ENCODE assay signal across 31 cellular contexts in the genomic region with DNA sequence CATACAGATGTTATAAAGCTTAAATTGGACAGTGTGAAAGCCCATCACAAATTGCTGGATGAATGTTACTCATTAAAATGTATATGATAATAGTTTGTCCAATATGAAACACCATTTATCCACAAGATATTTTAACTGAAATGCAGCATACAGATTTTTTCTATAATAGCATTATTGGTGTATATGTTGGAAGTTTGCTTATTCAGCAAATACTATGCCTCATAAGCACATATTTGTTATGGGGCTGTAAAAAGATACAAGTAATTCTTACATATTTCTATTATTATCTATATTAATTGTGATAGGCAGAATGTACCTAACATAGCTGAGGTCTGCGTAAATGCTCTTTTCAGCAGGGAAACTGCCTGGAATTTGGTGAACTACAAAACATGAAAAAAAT.
"Had no signal": no experiment of that assay in that cellular context is flagged by ENCODE, and none has a peak within 500 bp of the region (broad histone marks: within the 10 kb centered on the region; RNA-seq: fewer than 3 reads in every experiment).

No MANE protein-coding gene starts in this region.

- H3K4me3 ChIP-seq: neural progenitor cell, ovary, psoas muscle, skin epidermis, smooth muscle cell, spleen, stomach, thoracic aorta, thyroid gland, tibial nerve, upper lobe of left lung, vagina had no signal

- ATAC-seq: naive thymus-derived CD4-positive, alpha-beta T cell; natural killer cell; psoas muscle; right cardiac atrium; sciatic nerve; stimulated activated naive B cell treated with anti-CD40 and anti-IgM and Interleukin-4, amounts not matched to agents 10 μg/mL and 1 μg/mL and 100 μg/mL, for 72 hours had no signal

- DNase-seq: naive thymus-derived CD4-positive, alpha-beta T cell; natural killer cell; occipital lobe; ovary; posterior cingulate gyrus; psoas muscle; right cardiac atrium; spleen; stimulated activated CD4-positive, alpha-beta T cell treated with anti-CD3 and anti-CD28 coated beads, Interleukin-12 subunit alpha, Interleukin-12 subunit beta, amount 100 ng/mL, for 4 hours; stimulated activated CD4-positive, alpha-beta T cell treated with anti-CD3 and anti-CD28 coated beads, Interleukin-1b, Interleukin-23, amount 100 ng/mL, for 48 hours; stimulated activated CD4-positive, alpha-beta T cell treated with anti-CD3 and anti-CD28 coated beads, Interleukin-4, amount 100 ng/mL, for 1 hour; stimulated activated CD4-positive, alpha-beta T cell treated with anti-CD3 and anti-CD28 coated beads, Interleukin-4, amount 100 ng/mL, for 4 hours; stimulated activated CD8-positive, alpha-beta memory T cell treated with anti-CD3 and anti-CD28 coated beads, Interleukin-4, amount 100 ng/mL, for 48 hours; stimulated activated naive B cell treated with anti-CD40 and anti-IgM and Interleukin-4, amounts not matched to agents 10 μg/mL and 1 μg/mL and 100 μg/mL, for 72 hours; stimulated activated naive CD4-positive, alpha-beta T cell treated with Interleukin-2 at 50 U/mL for 16 hours; stomach; thyroid gland; trophoblast cell; upper lobe of left lung had no signal

- H3K9me3 Mint-ChIP-seq: nephron; neural progenitor cell; stimulated activated naive CD8-positive, alpha-beta T cell treated with anti-CD3 and anti-CD28 coated beads, Interleukin-15, Interleukin-2, amounts not matched to agents 100 ng/mL and 50 ng/mL, for 24 hours had no signal

- H2AFZ ChIP-seq: parathyroid adenoma had no signal

- H3K27me3 ChIP-seq: neural progenitor cell, ovary, spleen, stomach, thyroid gland, tibial nerve, upper lobe of left lung, vagina had no signal

- H3K4me1 ChIP-seq: neural progenitor cell, parathyroid adenoma, psoas muscle, spleen, stomach, thyroid gland, tibial nerve, upper lobe of left lung, vagina had no signal

- H3K36me3 Mint-ChIP-seq: naive thymus-derived CD4-positive, alpha-beta T cell; natural killer cell; neural progenitor cell; stimulated activated naive B cell treated with anti-CD40 and anti-IgM and Interleukin-4, amounts not matched to agents 10 μg/mL and 1 μg/mL and 100 μg/mL, for 72 hours had no signal

- H3K4me3 Mint-ChIP-seq: naive thymus-derived CD4-positive, alpha-beta T cell; natural killer cell; nephron; neural progenitor cell; stimulated activated naive B cell treated with anti-CD40 and anti-IgM and Interleukin-4, amounts not matched to agents 10 μg/mL and 1 μg/mL and 100 μg/mL, for 72 hours; stimulated activated naive CD8-positive, alpha-beta T cell treated with anti-CD3 and anti-CD28 coated beads, Interleukin-15, Interleukin-2, amounts not matched to agents 100 ng/mL and 50 ng/mL, for 24 hours had no signal

- H3K4me1 Mint-ChIP-seq: naive thymus-derived CD4-positive, alpha-beta T cell; natural killer cell; nephron; neural progenitor cell; stimulated activated naive B cell treated with anti-CD40 and anti-IgM and Interleukin-4, amounts not matched to agents 10 μg/mL and 1 μg/mL and 100 μg/mL, for 72 hours had no signal

- FAIRE-seq: urothelium cell line had no signal

- H3K27ac ChIP-seq: neural progenitor cell, ovary, parathyroid adenoma, psoas muscle, skin epidermis, spleen, stomach, thoracic aorta, thyroid gland, tibial nerve, upper lobe of left lung, vagina had no signal

- H3K79me2 ChIP-seq: parathyroid adenoma had no signal

- H3K27me3 Mint-ChIP-seq: naive thymus-derived CD4-positive, alpha-beta T cell; progenitor cell of endocrine pancreas; stimulated activated naive B cell treated with anti-CD40 and anti-IgM and Interleukin-4, amounts not matched to agents 10 μg/mL and 1 μg/mL and 100 μg/mL, for 72 hours had no signal

- H3K36me3 ChIP-seq: neural progenitor cell, ovary, spleen, stomach, thoracic aorta, thyroid gland, tibial nerve, upper lobe of left lung, vagina had no signal

- H3K9me3 ChIP-seq: ovary, psoas muscle, thoracic aorta, thyroid gland, vagina had no signal

- H3K9ac ChIP-seq: neural progenitor cell, parathyroid adenoma had no signal

- H3K4me2 ChIP-seq: neural progenitor cell, smooth muscle cell had no signal

- H3K27ac Mint-ChIP-seq: naive thymus-derived CD4-positive, alpha-beta T cell; natural killer cell; nephron; neural progenitor cell; stimulated activated naive B cell treated with anti-CD40 and anti-IgM and Interleukin-4, amounts not matched to agents 10 μg/mL and 1 μg/mL and 100 μg/mL, for 72 hours; stimulated activated naive CD8-positive, alpha-beta T cell treated with anti-CD3 and anti-CD28 coated beads, Interleukin-15, Interleukin-2, amounts not matched to agents 100 ng/mL and 50 ng/mL, for 24 hours had no signal
